21 cellular contexts compared by ENCODE assay signal in the genomic region with DNA sequence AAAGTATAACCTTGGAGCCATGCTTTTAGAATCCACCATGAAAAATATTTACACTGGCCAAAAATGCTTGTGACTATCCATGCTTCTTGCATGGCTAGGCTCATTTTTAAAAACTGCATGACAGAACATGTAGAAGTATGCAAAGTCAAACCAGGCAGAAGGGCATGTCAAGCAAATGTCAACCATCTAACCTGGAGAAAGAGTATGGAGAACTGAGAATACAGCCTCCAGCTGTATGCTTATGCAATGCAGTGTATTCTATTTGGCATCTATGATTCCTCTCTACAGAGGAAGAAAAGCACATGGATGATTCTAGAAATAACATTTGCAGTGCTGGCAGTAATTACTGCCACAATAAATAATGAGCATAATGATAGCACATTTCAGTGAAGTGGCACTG.
"Had no signal": no experiment of that assay in that cellular context is flagged by ENCODE, and none has a peak within 500 bp of the region (broad histone marks: within the 10 kb centered on the region; RNA-seq: fewer than 3 reads in every experiment).

No MANE protein-coding gene starts in this region.

- H3K9me3 ChIP-seq: adrenal gland, ascending aorta, left lung, spleen, upper lobe of left lung had no signal

- H3K4me3 ChIP-seq: adrenal gland, ascending aorta, coronary artery, left lung, spleen, upper lobe of left lung had no signal

- H3K9me3 Mint-ChIP-seq: activated CD4-positive, alpha-beta T cell treated with anti-CD3 and anti-CD28 coated beads, Interleukin-2, amount 10 ng/mL, durations not matched to agents 7 days and 5 days; activated CD8-positive, alpha-beta T cell treated with anti-CD3 and anti-CD28 coated beads for 36 hours; mesothelial cell of epicardium; natural killer cell had no signal

- H3K27ac Mint-ChIP-seq: activated CD4-positive, alpha-beta T cell treated with anti-CD3 and anti-CD28 coated beads, Interleukin-2, amount 10 ng/mL, durations not matched to agents 7 days and 5 days; activated CD8-positive, alpha-beta T cell treated with anti-CD3 and anti-CD28 coated beads for 36 hours; activated naive CD8-positive, alpha-beta T cell; mesothelial cell of epicardium; natural killer cell; progenitor cell of endocrine pancreas had no signal

- H3K36me3 ChIP-seq: adrenal gland had no signal

- DNase-seq: activated CD4-positive, alpha-beta T cell treated with anti-CD3 and anti-CD28 coated beads, Interleukin-2, amount 10 ng/mL, durations not matched to agents 7 days and 5 days; activated CD4-positive, CD25-positive, alpha-beta regulatory T cell treated with anti-CD3 and anti-CD28 coated beads, Interleukin-2, amount 50 U/mL, for 72 hours; activated CD8-positive, alpha-beta T cell treated with anti-CD3 and anti-CD28 coated beads for 36 hours; activated naive CD4-positive, alpha-beta T cell; adrenal gland; cerebellar nuclear complex; foreskin fibroblast; left lung; natural killer cell; retina; spleen; stimulated activated CD4-positive, alpha-beta T cell treated with anti-CD3 and anti-CD28 coated beads, Interleukin-4, amount 100 ng/mL, for 1 hour; stimulated activated naive CD4-positive, alpha-beta T cell treated with Interleukin-2 at 50 U/mL for 16 hours; T-helper 1 cell; upper lobe of left lung; WERI-Rb-1 had no signal

- H3K4me1 Mint-ChIP-seq: activated CD4-positive, alpha-beta T cell treated with anti-CD3 and anti-CD28 coated beads, Interleukin-2, amount 10 ng/mL, durations not matched to agents 7 days and 5 days; mesothelial cell of epicardium; natural killer cell had no signal

- H3K27me3 Mint-ChIP-seq: activated CD4-positive, alpha-beta T cell treated with anti-CD3 and anti-CD28 coated beads, Interleukin-2, amount 10 ng/mL, durations not matched to agents 7 days and 5 days; activated CD8-positive, alpha-beta T cell treated with anti-CD3 and anti-CD28 coated beads for 36 hours; activated naive CD8-positive, alpha-beta T cell; progenitor cell of endocrine pancreas had no signal

- H3K27me3 ChIP-seq: adrenal gland, ascending aorta, left lung, spleen, upper lobe of left lung had no signal

- H3K27ac ChIP-seq: adrenal gland, ascending aorta, coronary artery, left lung, spleen, upper lobe of left lung, WERI-Rb-1 had no signal

- H3K4me1 ChIP-seq: adrenal gland, ascending aorta, left lung, spleen, upper lobe of left lung had no signal

- H3K36me3 Mint-ChIP-seq: activated naive CD8-positive, alpha-beta T cell; mesothelial cell of epicardium; natural killer cell had no signal

- H3K4me3 Mint-ChIP-seq: activated CD4-positive, alpha-beta T cell treated with anti-CD3 and anti-CD28 coated beads, Interleukin-2, amount 10 ng/mL, durations not matched to agents 7 days and 5 days; activated CD8-positive, alpha-beta T cell treated with anti-CD3 and anti-CD28 coated beads for 36 hours; activated naive CD8-positive, alpha-beta T cell; mesothelial cell of epicardium; natural killer cell had no signal

- ATAC-seq: activated CD8-positive, alpha-beta T cell treated with anti-CD3 and anti-CD28 coated beads for 36 hours; left lung; natural killer cell had no signal
